Comparison of ENCODE assay signal across 9 cellular contexts in genomic region chr11:119029069-119029339, GRCh38. TPM values are rescaled to one million over a fixed set of nuclear protein-coding genes. Genes with fewer than 3 reads are reported as not detected.
A peak's percentile ranks its signal among the peaks of the same experiment; 100 is the strongest.
DNase-seq lines count a peak whose midpoint lies in the region; ATAC-seq, FAIRE-seq and TF ChIP-seq lines count a peak whose summit lies in the region.
"Had no signal": no experiment of that assay in that cellular context is flagged by ENCODE, and none has a peak within 500 bp of the region (broad histone marks: within the 10 kb centered on the region; RNA-seq: fewer than 3 reads in every experiment).

No MANE protein-coding gene starts in this region.

- no peaks in the 10 kb centered on the region for H3K27me3 ChIP-seq in CD4-positive, CD25-positive, alpha-beta regulatory T cell (ENCODE audit: control insufficient read depth, insufficient read depth, low read length)
- H3K27me3 ChIP-seq in Loucy (ENCODE audit: insufficient read depth, low read length, poor library complexity, severe bottlenecking), result no peaks in the 10 kb centered on the region
- no peaks in the 10 kb centered on the region for H3K27me3 ChIP-seq in colonic mucosa

- H3K27me3 Mint-ChIP-seq in CD4-positive, CD25-positive, alpha-beta regulatory T cell, result no peaks in the 10 kb centered on the region
- H3K27me3 Mint-ChIP-seq in neural crest cell (ENCODE audit: low read depth), result peaks cover 3% of the 10 kb centered on the region

- H3K9me2 ChIP-seq in Loucy (replicated peaks; ENCODE audit: low read depth, low read length), result no peaks in the 10 kb centered on the region

- H3K9me3 ChIP-seq in CD4-positive, CD25-positive, alpha-beta regulatory T cell (ENCODE audit: control insufficient read depth in 2 of 2, low read length in 2 of 2), result no peaks in the 10 kb centered on the region
- H3K9me3 ChIP-seq in Loucy (ENCODE audit: insufficient read depth, low read depth, low read length) (no peaks in the 10 kb centered on the region), colonic mucosa (no peaks in the 10 kb centered on the region)

- peaks cover 28% of the 10 kb centered on the region for H3K79me2 ChIP-seq in Loucy (ENCODE audit: insufficient read depth, low read length)

- H3K9me3 Mint-ChIP-seq in CD4-positive, CD25-positive, alpha-beta regulatory T cell, result no peaks in the 10 kb centered on the region
- no peaks in the 10 kb centered on the region for H3K9me3 Mint-ChIP-seq in neural crest cell

- no peak for FAIRE-seq in D721Med (lab: Jason Lieb, UNC)

- H3K36me3 Mint-ChIP-seq in CD4-positive, CD25-positive, alpha-beta regulatory T cell, result peaks cover 18% of the 10 kb centered on the region
- H3K36me3 Mint-ChIP-seq in neural crest cell (ENCODE audit: low read depth), result peaks cover 3% of the 10 kb centered on the region

- H3K4me1 ChIP-seq in CD4-positive, CD25-positive, alpha-beta regulatory T cell (ENCODE audit: control insufficient read depth, insufficient read depth, low read length, poor library complexity, severe bottlenecking), result peaks cover 17% of the 10 kb centered on the region
- H3K4me1 ChIP-seq in Loucy (ENCODE audit: insufficient read depth, low read length, poor library complexity, severe bottlenecking) (peaks cover 22% of the 10 kb centered on the region), colonic mucosa (peaks cover 5% of the 10 kb centered on the region)

- peak overlapping the region; percentile 89 for H3K9ac ChIP-seq in Loucy (ENCODE audit: low read depth, low read length, poor library complexity, severe bottlenecking)
- H3K9ac ChIP-seq in colonic mucosa (ENCODE audit: low read depth in 2 of 2, low read length in 2 of 2), result peak overlapping the region in 1 of 2 donors; percentile 87

- H3F3A ChIP-seq in Loucy (ENCODE audit: low read depth), result no peaks in the 10 kb centered on the region

- DNase-seq in CD4-positive, CD25-positive, alpha-beta regulatory T cell, result no peak
- DNase-seq in colonic mucosa, result no peak
- no peak for DNase-seq in neural crest cell (ENCODE audit: low read depth, low spot score)
- DNase-seq in D721Med (ENCODE audit: insufficient read length, low spot score), result no peak
- DNase-seq in GM03348 (ENCODE audit: low spot score), result no peak
- DNase-seq in effector CD8-positive, alpha-beta T cell (lab: John Stamatoyannopoulos, UW), result no peak
- DNase-seq: DMS 273 treated with DMSO at 0.1 percent for 48 hours had no signal

- no peak overlapping the region for H2AFZ ChIP-seq in Loucy (ENCODE audit: low read length)

- no peaks in the 10 kb centered on the region for H4K20me1 ChIP-seq in Loucy (ENCODE audit: insufficient read depth, low read length, poor library complexity, severe bottlenecking)

- H3K27ac Mint-ChIP-seq in CD4-positive, CD25-positive, alpha-beta regulatory T cell, result peak overlapping the region; percentile 82 to 90 (median 84)
- no peak overlapping the region for H3K27ac Mint-ChIP-seq in neural crest cell (ENCODE audit: unreplicated experiment)

- no peak overlapping the region for H3K27ac ChIP-seq in CD4-positive, CD25-positive, alpha-beta regulatory T cell (ENCODE audit: insufficient read depth, low read length, poor library complexity, severe bottlenecking)
- H3K27ac ChIP-seq in colonic mucosa, result peak overlapping the region; percentile 75

- peaks cover 1 to 36% (median 15%) of the 10 kb centered on the region in 4 donors for H3K4me1 Mint-ChIP-seq in CD4-positive, CD25-positive, alpha-beta regulatory T cell
- peaks cover 23% of the 10 kb centered on the region for H3K4me1 Mint-ChIP-seq in neural crest cell

- no peak for ATAC-seq in CD4-positive, CD25-positive, alpha-beta regulatory T cell (ENCODE audit: low read depth in 2 of 2)
- no peak for ATAC-seq in GM21717 (IDR thresholded peaks at IDR 0.05; ENCODE audit: unreplicated experiment)

- no peak for TF ChIP-seq CTCF in Loucy (conservative IDR thresholded peaks at IDR 0.05; ENCODE audit: low read length)
- TF ChIP-seq CTCF in colonic mucosa (IDR thresholded peaks at IDR 0.05), result no peak
- TF ChIP-seq CTCF in neural crest cell (conservative IDR thresholded peaks at IDR 0.05), result no peak
- TF ChIP-seq CTCF in D721Med (IDR thresholded peaks at IDR 0.05; ENCODE audit: insufficient read depth, missing control alignments), result no peak

- H3K4me3 Mint-ChIP-seq in CD4-positive, CD25-positive, alpha-beta regulatory T cell, result peak overlapping the region; percentile 4 to 98 (median 87)
- H3K4me3 Mint-ChIP-seq in neural crest cell, result peak overlapping the region; percentile 94

- H3K4me3 ChIP-seq in CD4-positive, CD25-positive, alpha-beta regulatory T cell (ENCODE audit: low read depth, low read length), result no peak overlapping the region
- H3K4me3 ChIP-seq in Loucy (ENCODE audit: low read length, poor library complexity, severe bottlenecking), result peak overlapping the region; percentile 93
- H3K4me3 ChIP-seq in colonic mucosa, result peak overlapping the region; percentile 15

- peaks cover 19% of the 10 kb centered on the region for H3K36me3 ChIP-seq in CD4-positive, CD25-positive, alpha-beta regulatory T cell (ENCODE audit: control insufficient read depth, insufficient read depth, low read length)
- H3K36me3 ChIP-seq in Loucy (ENCODE audit: insufficient read depth, low read length) (peaks cover 6% of the 10 kb centered on the region; the same call in 1 of the 2 replicates), colonic mucosa (no peaks in the 10 kb centered on the region)

- intact Hi-C loops in colonic mucosa (cut with DNase I), result no loop called here

- H3K4me2 ChIP-seq in Loucy (ENCODE audit: low read depth, low read length, poor library complexity, severe bottlenecking), result peak overlapping the region; percentile 85

RNA-seq across cellular contexts. Expression of gene SLC37A4, which starts 1.7 kb away (rescaled TPM):
- total RNA-seq in CD4-positive, CD25-positive, alpha-beta regulatory T cell, result 6.8 TPM
- polyA plus RNA-seq in CD4-positive, CD25-positive, alpha-beta regulatory T cell, result 10 to 100 TPM in 3 of 4 donors, 1 to 10 TPM in 1; 6.9 to 14.7 (median 10.8) TPM
- total RNA-seq in colonic mucosa (10 to 100 TPM; 48.9 to 56.4 TPM), neural crest cell (50.2 and 50.3 TPM in 2 replicates)

RNA-seq across cellular contexts. Expression of gene TRAPPC4, which starts 10.4 kb away (rescaled TPM):
- total RNA-seq in CD4-positive, CD25-positive, alpha-beta regulatory T cell, result 82.9 TPM
- 100 to 1,000 TPM; 135 to 179 (median 151) TPM for polyA plus RNA-seq in CD4-positive, CD25-positive, alpha-beta regulatory T cell
- total RNA-seq in colonic mucosa (10 to 100 TPM; 72.6 to 73.2 TPM), neural crest cell (88.1 and 90.1 TPM in 2 replicates)

RNA-seq across cellular contexts. Expression of gene RPS25, which starts 10.9 kb away (rescaled TPM):
- total RNA-seq in CD4-positive, CD25-positive, alpha-beta regulatory T cell, result 1,801 TPM
- 1,000 to 10,000 TPM; 3,291 to 5,953 (median 5,138) TPM for polyA plus RNA-seq in CD4-positive, CD25-positive, alpha-beta regulatory T cell
- 100 to 1,000 TPM; 710 to 758 TPM for total RNA-seq in colonic mucosa
- total RNA-seq in neural crest cell, result 1,203 and 1,208 TPM in 2 replicates

RNA-seq across cellular contexts. Expression of gene HYOU1, which starts 28.0 kb away (rescaled TPM):
- 108 TPM for total RNA-seq in CD4-positive, CD25-positive, alpha-beta regulatory T cell
- 10 to 100 TPM; 13.4 to 15.0 (median 14.6) TPM for polyA plus RNA-seq in CD4-positive, CD25-positive, alpha-beta regulatory T cell
- total RNA-seq in colonic mucosa (100 to 1,000 TPM; 120 to 273 TPM), neural crest cell (199 and 204 TPM in 2 replicates)

RNA-seq across cellular contexts. Expression of gene CENATAC, which starts 31.1 kb away (rescaled TPM):
- total RNA-seq in CD4-positive, CD25-positive, alpha-beta regulatory T cell, result 116 TPM
- polyA plus RNA-seq in CD4-positive, CD25-positive, alpha-beta regulatory T cell, result 10 to 100 TPM in 3 of 4 donors, 1 to 10 TPM in 1; 10.0 to 14.4 (median 11.9) TPM
- total RNA-seq in colonic mucosa (10 to 100 TPM; 11.9 to 19.0 TPM), neural crest cell (32.5 and 35.1 TPM in 2 replicates)
